10 cellular contexts compared by ENCODE assay signal in genomic region chr21:29233611-29234540, GRCh38.
DNase-seq lines count a peak whose midpoint lies in the region; ATAC-seq and TF ChIP-seq lines count a peak whose summit lies in the region.
"Had no signal": no experiment of that assay in that cellular context is flagged by ENCODE, and none has a peak within 500 bp of the region (broad histone marks: within the 10 kb centered on the region; RNA-seq: fewer than 3 reads in every experiment).

No MANE protein-coding gene starts in this region.

- ATAC-seq in HG02943 (IDR thresholded peaks at IDR 0.05; ENCODE audit: low read depth, unreplicated experiment) (peak; percentile 60), RWPE2 (ENCODE audit: low read depth) (0 out of 3 replicates have a peak, but pooled peaks have one; percentile 22)
- ATAC-seq in stimulated activated naive CD8-positive, alpha-beta T cell treated with anti-CD3 and anti-CD28 coated beads, Interleukin-15, Interleukin-2, amounts not matched to agents 100 U/mL and 50 U/mL, for 24 hours: peak; percentile 79
- ATAC-seq: left colon had no signal

- no peak for TF ChIP-seq CTCF in RWPE2 (IDR thresholded peaks at IDR 0.05; ENCODE audit: poor library complexity, severe bottlenecking)

- no peaks in the 10 kb centered on the region for H3K27me3 ChIP-seq in RWPE2 (ENCODE audit: insufficient read depth, poor library complexity, severe bottlenecking)
- H3K27me3 ChIP-seq: BLaER1 treated with 17β-estradiol and CSF1 and Interleukin-3, amounts not matched to agents 10 nM and 100 nM had no signal

- H3K36me3 ChIP-seq in RWPE2 (ENCODE audit: low read depth): no peaks in the 10 kb centered on the region
- H3K36me3 ChIP-seq: BLaER1 treated with 17β-estradiol and CSF1 and Interleukin-3, amounts not matched to agents 10 nM and 100 nM had no signal

- H3K4me3 ChIP-seq in RWPE2 (ENCODE audit: severe bottlenecking): no peak overlapping the region

- H3K27ac ChIP-seq in RWPE2 (ENCODE audit: poor library complexity, severe bottlenecking): peak overlapping the region; percentile 60

- DNase-seq in activated naive CD4-positive, alpha-beta T cell treated with Interleukin-2 at 50 U/mL for 16 hours: peak; percentile 36
- DNase-seq in activated naive CD4-positive, alpha-beta T cell (lab: John Stamatoyannopoulos, UW): no peak
- DNase-seq in RWPE2 (ENCODE audit: low spot score) (no peak), NCI-H187 treated with DMSO at 0.1 percent for 48 hours (lab: John Stamatoyannopoulos, UW) (no peak), nucleus accumbens (lab: John Stamatoyannopoulos, UW) (no peak), GDM1 (lab: John Stamatoyannopoulos, UW) (no peak)
- DNase-seq in stimulated activated naive CD8-positive, alpha-beta T cell treated with anti-CD3 and anti-CD28 coated beads, Interleukin-15, Interleukin-2, amounts not matched to agents 100 U/mL and 50 U/mL, for 24 hours: peak; percentile 19
- DNase-seq: left colon had no signal

- no peaks in the 10 kb centered on the region for H3K9me3 ChIP-seq in RWPE2 (ENCODE audit: severe bottlenecking)
- H3K9me3 ChIP-seq: BLaER1 treated with 17β-estradiol and CSF1 and Interleukin-3, amounts not matched to agents 10 nM and 100 nM had no signal

- peaks cover 40% of the 10 kb centered on the region for H3K4me1 ChIP-seq in RWPE2 (ENCODE audit: insufficient read depth, poor library complexity, severe bottlenecking)

Comparison
In these comparisons a context has a peak if more than half of its experiments do, and no peak if none do; other contexts are left out.
1. DNase-seq: peak in activated naive CD4-positive, alpha-beta T cell treated with Interleukin-2 at 50 U/mL for 16 hours (single experiment) and stimulated activated naive CD8-positive, alpha-beta T cell treated with anti-CD3 and anti-CD28 coated beads, Interleukin-15, Interleukin-2, amounts not matched to agents 100 U/mL and 50 U/mL, for 24 hours (single experiment); none in activated naive CD4-positive, alpha-beta T cell (0 of 4), RWPE2 (single experiment), NCI-H187 treated with DMSO at 0.1 percent for 48 hours (single experiment), nucleus accumbens (0 of 56) and GDM1 (single experiment).
2. ATAC-seq: peak in every context shown above with its lines; median percentile 79 in stimulated activated naive CD8-positive, alpha-beta T cell treated with anti-CD3 and anti-CD28 coated beads, Interleukin-15, Interleukin-2, amounts not matched to agents 100 U/mL and 50 U/mL, for 24 hours; 60 in HG02943; 22 in RWPE2.